Comparison of ENCODE assay signal across 11 cellular contexts in genomic region chr11:64990222-64990918, GRCh38. TPM values are rescaled to one million over a fixed set of nuclear protein-coding genes. Genes with fewer than 3 reads are reported as not detected.
DNase-seq lines count a peak whose midpoint lies in the region; ATAC-seq and TF ChIP-seq lines count a peak whose summit lies in the region.
"Had no signal": no experiment of that assay in that cellular context is flagged by ENCODE, and none has a peak within 500 bp of the region (broad histone marks: within the 10 kb centered on the region; RNA-seq: fewer than 3 reads in every experiment).

No MANE protein-coding gene starts in this region.

- H3K9me3 ChIP-seq in prostate gland: no peaks in the 10 kb centered on the region
- H3K9me3 ChIP-seq: thoracic aorta had no signal

- ATAC-seq in stimulated activated naive CD8-positive, alpha-beta T cell treated with anti-CD3 and anti-CD28 coated beads, Interleukin-15, amount 100 ng/mL, for 72 hours: no peak
- ATAC-seq in stimulated activated naive CD8-positive, alpha-beta T cell treated with anti-CD3 and anti-CD28 coated beads, Interleukin-15, Interleukin-2, amounts not matched to agents 100 U/mL and 50 U/mL, for 24 hours: no peak
- ATAC-seq in naive thymus-derived CD8-positive, alpha-beta T cell: no peak
- ATAC-seq in HG03159 (IDR thresholded peaks at IDR 0.05; ENCODE audit: unreplicated experiment): no peak

- peak overlapping the region; percentile 8 to 83 for H3K27ac Mint-ChIP-seq in stimulated activated naive CD8-positive, alpha-beta T cell treated with anti-CD3 and anti-CD28 coated beads, Interleukin-15, amount 100 ng/mL, for 72 hours
- peak overlapping the region; percentile 85 for H3K27ac Mint-ChIP-seq in mesothelial cell of epicardium
- peak overlapping the region in 4 of 10 donors; percentile 37 to 71 (median 58) for H3K27ac Mint-ChIP-seq in naive thymus-derived CD8-positive, alpha-beta T cell

- H3K4me1 ChIP-seq in prostate gland (replicated peaks): no peaks in the 10 kb centered on the region

- no peaks in the 10 kb centered on the region for H3K36me3 ChIP-seq in prostate gland
- H3K36me3 ChIP-seq: thoracic aorta had no signal

- intact Hi-C loops in prostate gland (cut with DNase I): no loop called here

- H3K4me1 Mint-ChIP-seq in stimulated activated naive CD8-positive, alpha-beta T cell treated with anti-CD3 and anti-CD28 coated beads, Interleukin-15, amount 100 ng/mL, for 72 hours: peaks cover 11% of the 10 kb centered on the region
- H3K4me1 Mint-ChIP-seq in mesothelial cell of epicardium: peaks cover 20% of the 10 kb centered on the region
- H3K4me1 Mint-ChIP-seq in naive thymus-derived CD8-positive, alpha-beta T cell: peaks cover 7 to 29% (median 11%) of the 10 kb centered on the region in 4 donors

- TF ChIP-seq CTCF in choroid plexus epithelial cell (conservative IDR thresholded peaks at IDR 0.05; ENCODE audit: low read depth, low read length): no peak
- TF ChIP-seq CTCF in mesothelial cell of epicardium (IDR thresholded peaks at IDR 0.05; ENCODE audit: unreplicated experiment): no peak
- TF ChIP-seq CTCF in prostate gland (IDR thresholded peaks at IDR 0.05): no peak

- H3K27me3 ChIP-seq in prostate gland (replicated peaks; ENCODE audit: insufficient read depth): no peaks in the 10 kb centered on the region

- TF ChIP-seq POLR2A in prostate gland (IDR thresholded peaks at IDR 0.05): no peak

- no peaks in the 10 kb centered on the region for H3K36me3 Mint-ChIP-seq in mesothelial cell of epicardium
- H3K36me3 Mint-ChIP-seq in naive thymus-derived CD8-positive, alpha-beta T cell: no peaks in the 10 kb centered on the region

- no peak for DNase-seq in stimulated activated naive CD8-positive, alpha-beta T cell treated with anti-CD3 and anti-CD28 coated beads, Interleukin-15, amount 100 ng/mL, for 72 hours
- DNase-seq in stimulated activated naive CD8-positive, alpha-beta T cell treated with anti-CD3 and anti-CD28 coated beads, Interleukin-15, Interleukin-2, amounts not matched to agents 100 U/mL and 50 U/mL, for 24 hours: no peak
- DNase-seq in choroid plexus epithelial cell (ENCODE audit: low read depth) (peak; percentile 23), mesothelial cell of epicardium (ENCODE audit: low spot score in 2 of 2, unreplicated experiment in 2 of 2) (no peak), prostate gland (ENCODE audit: low spot score) (no peak), DMS53 treated with DMSO at 0.1 percent for 48 hours (lab: John Stamatoyannopoulos, UW; ENCODE audit: unreplicated experiment) (no peak)
- no peak for DNase-seq in naive thymus-derived CD8-positive, alpha-beta T cell
- DNase-seq: NCI-H526 treated with DMSO at 0.1 percent for 48 hours had no signal

- H3K4me3 ChIP-seq in choroid plexus epithelial cell (ENCODE audit: low read depth, low read length) (no peak overlapping the region), prostate gland (no peak overlapping the region)
- H3K4me3 ChIP-seq: thoracic aorta had no signal

- no peak overlapping the region for H3K27ac ChIP-seq in prostate gland
- H3K27ac ChIP-seq: thoracic aorta had no signal

- H3K27me3 Mint-ChIP-seq in stimulated activated naive CD8-positive, alpha-beta T cell treated with anti-CD3 and anti-CD28 coated beads, Interleukin-15, amount 100 ng/mL, for 72 hours: peaks cover 23% of the 10 kb centered on the region
- peaks cover 1% of the 10 kb centered on the region for H3K27me3 Mint-ChIP-seq in mesothelial cell of epicardium (ENCODE audit: low read depth)
- H3K27me3 Mint-ChIP-seq in naive thymus-derived CD8-positive, alpha-beta T cell: peaks cover 0 to 17% (median 2%) of the 10 kb centered on the region in 5 donors

- POLR2A ChIA-PET in naive thymus-derived CD8-positive, alpha-beta T cell (lab: Charles Lee): no interaction called here

- WGBS in prostate gland: 42% methylated on average over 15 of the region's 15 CpGs

- no peaks in the 10 kb centered on the region for H3K9me3 Mint-ChIP-seq in stimulated activated naive CD8-positive, alpha-beta T cell treated with anti-CD3 and anti-CD28 coated beads, Interleukin-15, amount 100 ng/mL, for 72 hours
- peaks cover 3% of the 10 kb centered on the region for H3K9me3 Mint-ChIP-seq in mesothelial cell of epicardium
- no peaks in the 10 kb centered on the region for H3K9me3 Mint-ChIP-seq in naive thymus-derived CD8-positive, alpha-beta T cell

- H3K4me3 Mint-ChIP-seq in stimulated activated naive CD8-positive, alpha-beta T cell treated with anti-CD3 and anti-CD28 coated beads, Interleukin-15, amount 100 ng/mL, for 72 hours: peak overlapping the region in 1 of 2 donors; percentile 1
- peak overlapping the region; percentile 16 for H3K4me3 Mint-ChIP-seq in mesothelial cell of epicardium
- peak overlapping the region in 2 of 10 donors; percentile 36 to 57 for H3K4me3 Mint-ChIP-seq in naive thymus-derived CD8-positive, alpha-beta T cell

RNA-seq across cellular contexts. Expression of gene BATF2, which starts 6.4 kb away (rescaled TPM):
- total RNA-seq in mesothelial cell of epicardium (1.5 to 1.9 TPM (median 1.7 TPM) in 3 replicates), prostate gland (1 to 10 TPM; 1.5 TPM)
- not detected for total RNA-seq in naive thymus-derived CD8-positive, alpha-beta T cell
- not detected for polyA plus RNA-seq in naive thymus-derived CD8-positive, alpha-beta T cell

RNA-seq across cellular contexts. Expression of gene MAJIN, which starts 18.5 kb away (rescaled TPM):
- not detected in 3 replicates for total RNA-seq in mesothelial cell of epicardium
- 1 to 10 TPM in 1 of 2 donors, not detected in 1; 7.4 TPM for total RNA-seq in prostate gland
- total RNA-seq in naive thymus-derived CD8-positive, alpha-beta T cell: 1 to 10 TPM; 1.9 to 2.4 TPM
- polyA plus RNA-seq in naive thymus-derived CD8-positive, alpha-beta T cell: under 1 TPM in 2 of 3 donors, not detected in 1; 0.48 to 0.84 TPM
- total RNA-seq: H1, thoracic aorta had no signal
- polyA plus RNA-seq: H1 had no signal

RNA-seq across cellular contexts. Expression of gene ARL2, which starts 23.6 kb away (rescaled TPM):
- total RNA-seq in mesothelial cell of epicardium (79.9 to 87.3 TPM (median 84.4 TPM) in 3 replicates), prostate gland (100 to 1,000 TPM in 1 of 2 donors, 10 to 100 TPM in 1; 86.5 to 135 TPM)
- total RNA-seq in naive thymus-derived CD8-positive, alpha-beta T cell: 10 to 100 TPM; 37.0 to 38.4 TPM
- 100 to 1,000 TPM; 108 to 135 (median 122) TPM for polyA plus RNA-seq in naive thymus-derived CD8-positive, alpha-beta T cell

RNA-seq across cellular contexts. Expression of gene SNX15, which starts 36.9 kb away (rescaled TPM):
- total RNA-seq in mesothelial cell of epicardium: 19.2 to 21.0 TPM (median 20.8 TPM) in 3 replicates
- total RNA-seq in prostate gland: 10 to 100 TPM; 23.4 to 25.2 TPM
- total RNA-seq in naive thymus-derived CD8-positive, alpha-beta T cell: 10 to 100 TPM; 27.3 to 29.6 TPM
- 10 to 100 TPM; 10.5 to 11.9 (median 11.9) TPM for polyA plus RNA-seq in naive thymus-derived CD8-positive, alpha-beta T cell

RNA-seq across cellular contexts. Expression of gene SAC3D1, which starts 50.6 kb away (rescaled TPM):
- total RNA-seq in mesothelial cell of epicardium: 15.3 to 16.3 TPM (median 16.1 TPM) in 3 replicates
- 10 to 100 TPM; 25.0 to 29.4 TPM for total RNA-seq in prostate gland
- 1 to 10 TPM; 6.7 to 9.4 TPM for total RNA-seq in naive thymus-derived CD8-positive, alpha-beta T cell
- 10 to 100 TPM in 2 of 3 donors, 1 to 10 TPM in 1; 6.7 to 13.9 (median 10.7) TPM for polyA plus RNA-seq in naive thymus-derived CD8-positive, alpha-beta T cell
